8 cellular contexts compared by ENCODE assay signal in genomic region chr11:47551086-47551485, GRCh38. TPM values are rescaled to one million over a fixed set of nuclear protein-coding genes. Genes with fewer than 3 reads are reported as not detected.
DNase-seq lines count a peak whose midpoint lies in the region.

No MANE protein-coding gene starts in this region.

- peak overlapping the region; percentile 93 for H3K4me3 Mint-ChIP-seq in activated CD4-positive, alpha-beta T cell treated with anti-CD3 and anti-CD28 coated beads, Interleukin-2, amount 10 ng/mL, durations not matched to agents 24 days and 14 days

- DNase-seq in activated CD4-positive, alpha-beta T cell treated with anti-CD3 and anti-CD28 coated beads, Interleukin-2, amount 10 ng/mL, durations not matched to agents 24 days and 14 days = peak; percentile 65
- no peak for DNase-seq in activated CD4-positive, alpha-beta T cell treated with anti-CD3 and anti-CD28 coated beads for 4 hours
- DNase-seq in MV-4-11 (lab: John Stamatoyannopoulos, UW) (peak; percentile 27), cerebellar cortex (ENCODE audit: low spot score) (peak; percentile 55), myocyte (ENCODE audit: low read depth) (peak; percentile 76), mesenteric fat pad (ENCODE audit: low spot score) (no peak)
- no peak for DNase-seq in stimulated activated CD4-positive, alpha-beta T cell treated with anti-CD3 and anti-CD28 coated beads, Interleukin-12 subunit alpha, Interleukin-12 subunit beta, amount 100 ng/mL, for 4 hours
- DNase-seq in activated CD4-positive, CD25-positive, alpha-beta regulatory T cell (lab: John Stamatoyannopoulos, UW) = no peak

- H3K4me1 Mint-ChIP-seq in activated CD4-positive, alpha-beta T cell treated with anti-CD3 and anti-CD28 coated beads, Interleukin-2, amount 10 ng/mL, durations not matched to agents 24 days and 14 days = peaks cover 37% of the 10 kb centered on the region

- H3K9me3 Mint-ChIP-seq in activated CD4-positive, alpha-beta T cell treated with anti-CD3 and anti-CD28 coated beads, Interleukin-2, amount 10 ng/mL, durations not matched to agents 24 days and 14 days = no peaks in the 10 kb centered on the region

- H3K36me3 Mint-ChIP-seq in activated CD4-positive, alpha-beta T cell treated with anti-CD3 and anti-CD28 coated beads, Interleukin-2, amount 10 ng/mL, durations not matched to agents 24 days and 14 days (ENCODE audit: low read depth) = peaks cover 35% of the 10 kb centered on the region

- intact Hi-C loops in activated CD4-positive, alpha-beta T cell treated with anti-CD3 and anti-CD28 coated beads, Interleukin-2, amount 10 ng/mL, durations not matched to agents 24 days and 14 days (cut with micrococcal nuclease) = loop anchor here (5.0 to 10.0 kb wide), 2 partner anchors 216 to 286 kb away; partner anchors contain the start of gene FNBP4

- no peaks in the 10 kb centered on the region for H3K27me3 Mint-ChIP-seq in activated CD4-positive, alpha-beta T cell treated with anti-CD3 and anti-CD28 coated beads, Interleukin-2, amount 10 ng/mL, durations not matched to agents 24 days and 14 days

- peak overlapping the region; percentile 95 for H3K27ac Mint-ChIP-seq in activated CD4-positive, alpha-beta T cell treated with anti-CD3 and anti-CD28 coated beads, Interleukin-2, amount 10 ng/mL, durations not matched to agents 24 days and 14 days

RNA-seq across cellular contexts. Expression of gene CELF1, which starts 1.8 kb away (rescaled TPM):
- total RNA-seq in activated CD4-positive, alpha-beta T cell treated with anti-CD3 and anti-CD28 coated beads, Interleukin-2, amount 10 ng/mL, durations not matched to agents 24 days and 14 days = 154 and 159 TPM in 2 replicates
- total RNA-seq in myocyte (74.7 and 127 TPM in 2 replicates), mesenteric fat pad (127 TPM)
- polyA plus RNA-seq in myocyte (2012) = 39.4 TPM

RNA-seq across cellular contexts. Expression of gene PTPMT1, which starts 14.3 kb away (rescaled TPM):
- 53.9 and 54.9 TPM in 2 replicates for total RNA-seq in activated CD4-positive, alpha-beta T cell treated with anti-CD3 and anti-CD28 coated beads, Interleukin-2, amount 10 ng/mL, durations not matched to agents 24 days and 14 days
- total RNA-seq in myocyte (79.1 and 79.7 TPM in 2 replicates), mesenteric fat pad (50.7 TPM)
- 55.0 TPM for polyA plus RNA-seq in myocyte (2012)

RNA-seq across cellular contexts. Expression of gene KBTBD4, which starts 27.7 kb away (rescaled TPM):
- total RNA-seq in activated CD4-positive, alpha-beta T cell treated with anti-CD3 and anti-CD28 coated beads, Interleukin-2, amount 10 ng/mL, durations not matched to agents 24 days and 14 days = 16.4 and 16.7 TPM in 2 replicates
- total RNA-seq in myocyte (20.8 and 24.1 TPM in 2 replicates), mesenteric fat pad (12.6 TPM)
- 24.0 TPM for polyA plus RNA-seq in myocyte (2012)

RNA-seq across cellular contexts. Expression of gene NDUFS3, which starts 27.8 kb away (rescaled TPM):
- total RNA-seq in activated CD4-positive, alpha-beta T cell treated with anti-CD3 and anti-CD28 coated beads, Interleukin-2, amount 10 ng/mL, durations not matched to agents 24 days and 14 days = 151 and 159 TPM in 2 replicates
- total RNA-seq in myocyte (111 and 133 TPM in 2 replicates), mesenteric fat pad (72.8 TPM)
- polyA plus RNA-seq in myocyte (2012) = 111 TPM

RNA-seq across cellular contexts. Expression of gene FAM180B, which starts 35.4 kb away (rescaled TPM):
- 0.19 and 0.28 TPM in 2 replicates for total RNA-seq in activated CD4-positive, alpha-beta T cell treated with anti-CD3 and anti-CD28 coated beads, Interleukin-2, amount 10 ng/mL, durations not matched to agents 24 days and 14 days
- 1.8 and 2.8 TPM in 2 replicates for total RNA-seq in myocyte
- polyA plus RNA-seq in myocyte (2012) = 3.5 TPM
- 0.55 TPM for total RNA-seq in mesenteric fat pad

Comparison
In these comparisons a context has a peak if more than half of its experiments do, and no peak if none do; other contexts are left out.
1. DNase-seq: peak in activated CD4-positive, alpha-beta T cell treated with anti-CD3 and anti-CD28 coated beads, Interleukin-2, amount 10 ng/mL, durations not matched to agents 24 days and 14 days (single experiment), MV-4-11 (single experiment), cerebellar cortex (single experiment) and myocyte (single experiment); none in activated CD4-positive, alpha-beta T cell treated with anti-CD3 and anti-CD28 coated beads for 4 hours (0 of 2), stimulated activated CD4-positive, alpha-beta T cell treated with anti-CD3 and anti-CD28 coated beads, Interleukin-12 subunit alpha, Interleukin-12 subunit beta, amount 100 ng/mL, for 4 hours (single experiment), activated CD4-positive, CD25-positive, alpha-beta regulatory T cell (0 of 4) and mesenteric fat pad (single experiment).